Comparison of ENCODE assay signal across 17 cellular contexts in genomic region chr11:67114275-67114896, GRCh38. TPM values are rescaled to one million over a fixed set of nuclear protein-coding genes. Genes with fewer than 3 reads are reported as not detected.
DNase-seq lines count a peak whose midpoint lies in the region; ATAC-seq and TF ChIP-seq lines count a peak whose summit lies in the region.
"Had no signal": no experiment of that assay in that cellular context is flagged by ENCODE, and none has a peak within 500 bp of the region (broad histone marks: within the 10 kb centered on the region; RNA-seq: fewer than 3 reads in every experiment).

No MANE protein-coding gene starts in this region.

- H3K4me3 Mint-ChIP-seq in CD8-positive, alpha-beta T cell: no peak overlapping the region
- H3K4me3 Mint-ChIP-seq in WTC11: no peak overlapping the region

- TF ChIP-seq CTCF in CD8-positive, alpha-beta T cell (IDR thresholded peaks at IDR 0.05): no peak
- TF ChIP-seq CTCF in hepatocyte (IDR thresholded peaks at IDR 0.05; ENCODE audit: poor library complexity) (no peak), neutrophil (IDR thresholded peaks at IDR 0.05) (no peak), WTC11 (IDR thresholded peaks at IDR 0.05) (no peak), heart right ventricle (IDR thresholded peaks at IDR 0.05) (no peak)

- no peaks in the 10 kb centered on the region for H3K27me3 Mint-ChIP-seq in CD8-positive, alpha-beta T cell (ENCODE audit: low read depth)
- H3K27me3 Mint-ChIP-seq in WTC11 (ENCODE audit: low read depth): peaks cover 4% of the 10 kb centered on the region; the same call in 1 of the 2 replicates

- no peak overlapping the region for H3K27ac ChIP-seq in CD8-positive, alpha-beta T cell (ENCODE audit: low read depth, low read length)
- H3K27ac ChIP-seq in hepatocyte: peak overlapping the region; percentile 77
- H3K27ac ChIP-seq in neutrophil: peak overlapping the region; percentile 85
- H3K27ac ChIP-seq in heart right ventricle: no peak overlapping the region
- H3K27ac ChIP-seq: GM23248, PC-9, SJCRH30 had no signal

- intact Hi-C loops in CD8-positive, alpha-beta T cell (cut with DNase I, micrococcal nuclease): loop anchor here in 1 of 2 experiments (10.0 kb wide), 1 partner anchor 240 kb away; the partner anchor contains the start of gene POLD4
- intact Hi-C loops in heart right ventricle (cut with DNase I): no loop called here

- 85% methylated on average over 10 of the region's 10 CpGs for WGBS in hepatocyte (ENCODE audit: low lambda C conversion rate, missing lambda C conversion rate)
- WGBS in heart right ventricle, 2 donors: 90 to 93% methylated on average over 10 of the region's 10 CpGs

- H3K4me3 ChIP-seq in CD8-positive, alpha-beta T cell (ENCODE audit: low read depth, low read length): no peak overlapping the region
- H3K4me3 ChIP-seq in hepatocyte (no peak overlapping the region), neutrophil (ENCODE audit: low read depth in 1 of 2, low read length in 1 of 2) (no peak overlapping the region), heart right ventricle (no peak overlapping the region)
- H3K4me3 ChIP-seq: GM23248, PC-9, SJCRH30 had no signal

- H3K9me2 ChIP-seq in hepatocyte (replicated peaks; ENCODE audit: insufficient read depth): no peaks in the 10 kb centered on the region

- ATAC-seq in CD8-positive, alpha-beta T cell: no peak
- ATAC-seq in WTC11: no peak
- no peak for ATAC-seq in heart right ventricle

- no peak overlapping the region for H2AFZ ChIP-seq in hepatocyte
- H2AFZ ChIP-seq: GM23248, PC-9 had no signal

- peak overlapping the region; percentile 54 for H3K4me2 ChIP-seq in hepatocyte
- H3K4me2 ChIP-seq: PC-9 had no signal

- peak overlapping the region; percentile 37 for H3K27ac Mint-ChIP-seq in CD8-positive, alpha-beta T cell
- H3K27ac Mint-ChIP-seq in WTC11: no peak overlapping the region; the same call in 1 of the 2 replicates

- no peaks in the 10 kb centered on the region for H3K27me3 ChIP-seq in CD8-positive, alpha-beta T cell (ENCODE audit: insufficient read depth, low read length)
- H3K27me3 ChIP-seq in hepatocyte (no peaks in the 10 kb centered on the region), neutrophil (no peaks in the 10 kb centered on the region), heart right ventricle (no peaks in the 10 kb centered on the region)
- H3K27me3 ChIP-seq: SJCRH30 had no signal

- no peaks in the 10 kb centered on the region for H3K36me3 ChIP-seq in CD8-positive, alpha-beta T cell (ENCODE audit: insufficient read depth, low read length)
- H3K36me3 ChIP-seq in hepatocyte (replicated peaks; ENCODE audit: insufficient read depth, low read depth): no peaks in the 10 kb centered on the region
- no peaks in the 10 kb centered on the region for H3K36me3 ChIP-seq in neutrophil
- H3K36me3 ChIP-seq in heart right ventricle: no peaks in the 10 kb centered on the region
- H3K36me3 ChIP-seq: SJCRH30 had no signal

- POLR2A ChIA-PET in CD8-positive, alpha-beta T cell (lab: Charles Lee): interaction anchor here (1.7 kb wide), 1 partner anchor 10 kb away, joined by 5 read pairs; no protein-coding TSS in a partner anchor
- POLR2A ChIA-PET in WTC11 (lab: Charles Lee): interaction anchor here (0.6 kb wide), 2 partner anchors 57 to 84 kb away, joined by 5 read pairs; no protein-coding TSS in a partner anchor

- DNase-seq in CD8-positive, alpha-beta T cell: no peak
- peak; percentile 78 for DNase-seq in HuH-7.5 (ENCODE audit: low spot score)
- DNase-seq in hepatocyte (ENCODE audit: low spot score): no peak
- no peak for DNase-seq in WTC11 (ENCODE audit: low spot score)
- no peak for DNase-seq in DMS 273 treated with DMSO at 0.1 percent for 48 hours (lab: John Stamatoyannopoulos, UW)
- no peak for DNase-seq in heart right ventricle
- DNase-seq in AML-193 (lab: John Stamatoyannopoulos, UW): no peak
- DNase-seq: GM23248, HCEC 1CT, NCI-H1092, NCI-H146, NCI-H2081 treated with DMSO at 0.1 percent for 48 hours, NCI-H510A, NCI-H82, PC-9, SJCRH30 had no signal

- H3K9me3 ChIP-seq in CD8-positive, alpha-beta T cell (ENCODE audit: low read length): no peaks in the 10 kb centered on the region
- no peaks in the 10 kb centered on the region for H3K9me3 ChIP-seq in hepatocyte (ENCODE audit: low read depth)
- no peaks in the 10 kb centered on the region for H3K9me3 ChIP-seq in neutrophil
- H3K9me3 ChIP-seq in heart right ventricle: no peaks in the 10 kb centered on the region
- H3K9me3 ChIP-seq: SJCRH30 had no signal

- no peaks in the 10 kb centered on the region for H4K20me1 ChIP-seq in hepatocyte (ENCODE audit: insufficient read depth, poor library complexity, severe bottlenecking)

- CTCF ChIA-PET in CD8-positive, alpha-beta T cell (lab: Charles Lee): interaction anchor here (1.7 to 5.2 kb wide), 2 partner anchors 32 to 53 kb away, joined by 4 to 28 read pairs; no protein-coding TSS in a partner anchor
- CTCF ChIA-PET in WTC11 (lab: Charles Lee): interaction anchor here (2.0 to 2.1 kb wide), 2 partner anchors 19 to 33 kb away, joined by 7 to 8 read pairs; no protein-coding TSS in a partner anchor

- peaks cover 21% of the 10 kb centered on the region for H3K4me1 Mint-ChIP-seq in CD8-positive, alpha-beta T cell (ENCODE audit: low read depth)
- peaks cover 28% of the 10 kb centered on the region for H3K4me1 Mint-ChIP-seq in WTC11

- no peaks in the 10 kb centered on the region for H3K36me3 Mint-ChIP-seq in CD8-positive, alpha-beta T cell
- no peaks in the 10 kb centered on the region for H3K36me3 Mint-ChIP-seq in WTC11

- H3K4me1 ChIP-seq in CD8-positive, alpha-beta T cell (ENCODE audit: insufficient read depth, low read length): peaks cover 21% of the 10 kb centered on the region
- peaks cover 5% of the 10 kb centered on the region for H3K4me1 ChIP-seq in hepatocyte (ENCODE audit: insufficient read depth)
- H3K4me1 ChIP-seq in neutrophil (ENCODE audit: control insufficient read depth in 1 of 2, insufficient read depth in 1 of 2, low read depth in 1 of 2, low read length in 1 of 2): peaks cover 34 to 35% of the 10 kb centered on the region in 2 experiments
- peaks cover 0 to 37% (median 11%) of the 10 kb centered on the region in 9 donors for H3K4me1 ChIP-seq in heart right ventricle

- no peaks in the 10 kb centered on the region for H3K9me3 Mint-ChIP-seq in CD8-positive, alpha-beta T cell
- no peaks in the 10 kb centered on the region for H3K9me3 Mint-ChIP-seq in WTC11

- H3K79me2 ChIP-seq in hepatocyte: no peaks in the 10 kb centered on the region

TF ChIP-seq in WTC11, 78 proteins besides CTCF, POLR2A, EP300 and RAD21 (continues in another document):
- no peak for TF ChIP-seq TEAD4 (CRISPR knock-in tag; IDR thresholded peaks at IDR 0.05)
- TF ChIP-seq ZNF396 (CRISPR knock-in tag; IDR thresholded peaks at IDR 0.05; ENCODE audit: borderline replicate concordance): no peak
- no peak for TF ChIP-seq PRDM15 (CRISPR knock-in tag; IDR thresholded peaks at IDR 0.05)
- no peak for TF ChIP-seq ATF2 (CRISPR knock-in tag; IDR thresholded peaks at IDR 0.05; ENCODE audit: borderline replicate concordance, low read depth)

RNA-seq across cellular contexts. Expression of gene KDM2A, which starts 4.7 kb away (rescaled TPM):
- total RNA-seq in CD8-positive, alpha-beta T cell: 100 to 1,000 TPM; 412 to 431 TPM
- 41.3 and 51.2 TPM in 2 replicates for total RNA-seq in hepatocyte
- polyA plus RNA-seq in hepatocyte: 18.7 and 19.7 TPM in 2 replicates
- 54.0 to 58.0 TPM (median 54.3 TPM) in 3 replicates for total RNA-seq in WTC11 (2021)
- 10 to 100 TPM; 31.3 to 45.7 (median 37.5) TPM for total RNA-seq in heart right ventricle
- polyA plus RNA-seq in heart right ventricle: 10 to 100 TPM; 16.5 to 29.5 TPM

RNA-seq across cellular contexts. Expression of gene RHOD, which starts 57.7 kb away (rescaled TPM):
- total RNA-seq in CD8-positive, alpha-beta T cell: under 1 TPM in 1 of 2 experiments, not detected in 1; 0.62 TPM
- 43.3 and 47.0 TPM in 2 replicates for total RNA-seq in hepatocyte
- polyA plus RNA-seq in hepatocyte: 55.5 and 77.6 TPM in 2 replicates
- 13.1 to 16.3 TPM (median 15.9 TPM) in 3 replicates for total RNA-seq in WTC11 (2021)
- 100 to 1,000 TPM in 1 of 10 donors, 10 to 100 TPM in 9; 21.9 to 103 (median 29.5) TPM for total RNA-seq in heart right ventricle
- polyA plus RNA-seq in heart right ventricle: 10 to 100 TPM; 76.0 to 98.8 TPM
- total RNA-seq: SJCRH30 had no signal

Comparison
In these comparisons a context has a peak if more than half of its experiments do, and no peak if none do; other contexts are left out.
1. H3K27ac ChIP-seq: peak in hepatocyte (single experiment) and neutrophil (single experiment); none in CD8-positive, alpha-beta T cell (single experiment) and heart right ventricle (0 of 10).